ENCODE assay signal across 1 cellular context in the genomic region with DNA sequence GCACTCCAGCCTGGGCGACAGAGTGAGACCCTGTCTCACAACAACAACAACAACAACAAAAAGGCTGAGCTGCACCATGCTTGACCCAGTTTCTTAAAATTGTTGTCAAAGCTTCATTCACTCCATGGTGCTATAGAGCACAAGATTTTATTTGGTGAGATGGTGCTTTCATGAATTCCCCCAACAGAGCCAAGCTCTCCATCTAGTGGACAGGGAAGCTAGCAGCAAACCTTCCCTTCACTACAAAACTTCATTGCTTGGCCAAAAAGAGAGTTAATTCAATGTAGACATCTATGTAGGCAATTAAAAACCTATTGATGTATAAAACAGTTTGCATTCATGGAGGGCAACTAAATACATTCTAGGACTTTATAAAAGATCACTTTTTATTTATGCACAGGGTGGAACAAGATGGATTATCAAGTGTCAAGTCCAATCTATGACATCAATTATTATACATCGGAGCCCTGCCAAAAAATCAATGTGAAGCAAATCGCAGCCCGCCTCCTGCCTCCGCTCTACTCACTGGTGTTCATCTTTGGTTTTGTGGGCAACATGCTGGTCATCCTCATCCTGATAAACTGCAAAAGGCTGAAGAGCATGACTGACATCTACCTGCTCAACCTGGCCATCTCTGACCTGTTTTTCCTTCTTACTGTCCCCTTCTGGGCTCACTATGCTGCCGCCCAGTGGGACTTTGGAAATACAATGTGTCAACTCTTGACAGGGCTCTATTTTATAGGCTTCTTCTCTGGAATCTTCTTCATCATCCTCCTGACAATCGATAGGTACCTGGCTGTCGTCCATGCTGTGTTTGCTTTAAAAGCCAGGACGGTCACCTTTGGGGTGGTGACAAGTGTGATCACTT.
TF ChIP-seq lines count a peak whose summit lies in the region.

No MANE protein-coding gene starts in this region.

TF ChIP-seq in SK-N-SH, 30 proteins besides CTCF, POLR2A, EP300 and RAD21 (continued from another document):
- TF ChIP-seq YY1 (IDR thresholded peaks at IDR 0.05; ENCODE audit: low read depth) (no peak), NFIC (IDR thresholded peaks at IDR 0.05; ENCODE audit: borderline replicate concordance) (no peak), ELF1 (IDR thresholded peaks at IDR 0.05) (no peak), TAF1 (IDR thresholded peaks at IDR 0.05; ENCODE audit: borderline replicate concordance, low read depth, low read length) (no peak), SIN3A (IDR thresholded peaks at IDR 0.05; ENCODE audit: borderline replicate concordance, low read depth, low read length) (no peak), RXRA (IDR thresholded peaks at IDR 0.05; ENCODE audit: borderline replicate concordance, low read depth) (no peak), JUND (IDR thresholded peaks at IDR 0.05) (no peak)
- TF ChIP-seq, protein P1, sequence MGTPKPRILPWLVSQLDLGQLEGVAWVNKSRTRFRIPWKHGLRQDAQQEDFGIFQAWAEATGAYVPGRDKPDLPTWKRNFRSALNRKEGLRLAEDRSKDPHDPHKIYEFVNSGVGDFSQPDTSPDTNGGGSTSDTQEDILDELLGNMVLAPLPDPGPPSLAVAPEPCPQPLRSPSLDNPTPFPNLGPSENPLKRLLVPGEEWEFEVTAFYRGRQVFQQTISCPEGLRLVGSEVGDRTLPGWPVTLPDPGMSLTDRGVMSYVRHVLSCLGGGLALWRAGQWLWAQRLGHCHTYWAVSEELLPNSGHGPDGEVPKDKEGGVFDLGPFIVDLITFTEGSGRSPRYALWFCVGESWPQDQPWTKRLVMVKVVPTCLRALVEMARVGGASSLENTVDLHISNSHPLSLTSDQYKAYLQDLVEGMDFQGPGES (IDR thresholded peaks at IDR 0.05; ENCODE audit: low read depth, low read length): no peak
- TF ChIP-seq, protein P2, sequence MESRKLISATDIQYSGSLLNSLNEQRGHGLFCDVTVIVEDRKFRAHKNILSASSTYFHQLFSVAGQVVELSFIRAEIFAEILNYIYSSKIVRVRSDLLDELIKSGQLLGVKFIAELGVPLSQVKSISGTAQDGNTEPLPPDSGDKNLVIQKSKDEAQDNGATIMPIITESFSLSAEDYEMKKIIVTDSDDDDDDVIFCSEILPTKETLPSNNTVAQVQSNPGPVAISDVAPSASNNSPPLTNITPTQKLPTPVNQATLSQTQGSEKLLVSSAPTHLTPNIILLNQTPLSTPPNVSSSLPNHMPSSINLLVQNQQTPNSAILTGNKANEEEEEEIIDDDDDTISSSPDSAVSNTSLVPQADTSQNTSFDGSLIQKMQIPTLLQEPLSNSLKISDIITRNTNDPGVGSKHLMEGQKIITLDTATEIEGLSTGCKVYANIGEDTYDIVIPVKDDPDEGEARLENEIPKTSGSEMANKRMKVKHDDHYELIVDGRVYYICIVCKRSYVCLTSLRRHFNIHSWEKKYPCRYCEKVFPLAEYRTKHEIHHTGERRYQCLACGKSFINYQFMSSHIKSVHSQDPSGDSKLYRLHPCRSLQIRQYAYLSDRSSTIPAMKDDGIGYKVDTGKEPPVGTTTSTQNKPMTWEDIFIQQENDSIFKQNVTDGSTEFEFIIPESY (IDR thresholded peaks at IDR 0.05; ENCODE audit: borderline replicate concordance, low read depth): no peak
